Comparison of ENCODE assay signal across 18 cellular contexts in the genomic region with DNA sequence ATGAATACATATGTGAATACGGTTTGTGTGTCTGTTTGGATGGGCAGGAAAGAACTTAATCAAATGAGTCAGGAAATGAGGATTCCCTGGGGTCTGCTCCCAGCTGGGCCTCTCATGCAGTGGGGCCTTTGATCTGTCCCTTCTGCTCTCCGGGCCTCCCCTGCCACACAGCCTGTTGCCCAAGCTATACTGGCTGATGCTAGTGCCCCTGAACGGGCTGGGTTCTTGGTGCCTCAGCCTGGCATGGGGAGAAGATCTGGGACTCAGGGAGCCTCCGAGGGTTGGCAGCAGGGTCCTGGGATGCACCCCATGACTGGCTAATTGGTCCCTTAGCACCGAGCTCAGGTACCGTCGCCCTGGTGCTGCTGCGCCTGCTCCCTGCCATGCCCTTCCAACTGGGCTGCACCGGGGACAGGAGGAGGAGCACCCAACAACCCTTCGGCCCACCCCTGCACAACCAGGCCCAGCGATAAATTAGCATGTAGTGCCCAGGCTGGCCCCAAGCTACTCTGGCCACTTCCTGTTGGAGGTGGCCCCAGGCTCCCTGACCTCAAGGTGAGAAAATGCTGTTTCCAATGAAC.
"Had no signal": no experiment of that assay in that cellular context is flagged by ENCODE, and none has a peak within 500 bp of the region (broad histone marks: within the 10 kb centered on the region; RNA-seq: fewer than 3 reads in every experiment).

No MANE protein-coding gene starts in this region.

- DNase-seq: activated CD4-positive, alpha-beta T cell treated with anti-CD3 and anti-CD28 coated beads, Interleukin-2, amount 10 ng/mL, durations not matched to agents 24 days and 14 days; activated naive CD4-positive, alpha-beta T cell treated with anti-CD3 and anti-CD28 coated beads for 36 hours; activated T-cell treated with anti-CD3 and anti-CD28 coated beads, Interleukin-2, amount 50 U/mL, for 4 hours; effector CD4-positive, alpha-beta T cell; heart right ventricle; mucosa of descending colon; naive thymus-derived CD8-positive, alpha-beta T cell; nucleus accumbens; SK-N-SH; T-helper 1 cell had no signal

- H3K4me1 ChIP-seq: tibial artery had no signal

- H3K4me3 Mint-ChIP-seq: activated CD4-positive, alpha-beta T cell treated with anti-CD3 and anti-CD28 coated beads, Interleukin-2, amount 10 ng/mL, durations not matched to agents 24 days and 14 days; activated naive CD4-positive, alpha-beta T cell treated with anti-CD3 and anti-CD28 coated beads for 36 hours; activated T-cell treated with anti-CD3 and anti-CD28 coated beads, Interleukin-2, amount 50 U/mL, for 4 hours; naive thymus-derived CD8-positive, alpha-beta T cell; stimulated activated effector memory CD8-positive, alpha-beta T cell treated with anti-CD3 and anti-CD28 coated beads, Interleukin-12 subunit alpha, Interleukin-12 subunit beta, amount 100 ng/mL, for 72 hours had no signal

- H3K9ac ChIP-seq: SK-N-SH had no signal

- H3K4me3 ChIP-seq: cardiac muscle cell, coronary artery, heart right ventricle, mucosa of descending colon, smooth muscle cell, tibial artery had no signal

- H3K27ac ChIP-seq: cardiac muscle cell, coronary artery, heart right ventricle, tibial artery, VCaP had no signal

- H3K27ac Mint-ChIP-seq: activated CD4-positive, alpha-beta T cell treated with anti-CD3 and anti-CD28 coated beads, Interleukin-2, amount 10 ng/mL, durations not matched to agents 24 days and 14 days; activated naive CD4-positive, alpha-beta T cell treated with anti-CD3 and anti-CD28 coated beads for 36 hours; progenitor cell of endocrine pancreas; stimulated activated effector memory CD8-positive, alpha-beta T cell treated with anti-CD3 and anti-CD28 coated beads, Interleukin-12 subunit alpha, Interleukin-12 subunit beta, amount 100 ng/mL, for 72 hours had no signal

- H3K27me3 ChIP-seq: cardiac muscle cell, heart right ventricle, tibial artery had no signal

- H3K9me3 ChIP-seq: mucosa of descending colon, SK-N-SH, tibial artery had no signal

- H3K4me2 ChIP-seq: SK-N-SH, smooth muscle cell had no signal

- ATAC-seq: activated T-cell treated with anti-CD3 and anti-CD28 coated beads, Interleukin-2, amount 50 U/mL, for 4 hours; heart right ventricle; mucosa of descending colon; naive thymus-derived CD8-positive, alpha-beta T cell; right cardiac atrium; stimulated activated effector memory CD8-positive, alpha-beta T cell treated with anti-CD3 and anti-CD28 coated beads, Interleukin-12 subunit alpha, Interleukin-12 subunit beta, amount 100 ng/mL, for 72 hours had no signal

- H3K36me3 Mint-ChIP-seq: naive thymus-derived CD8-positive, alpha-beta T cell; stimulated activated effector memory CD8-positive, alpha-beta T cell treated with anti-CD3 and anti-CD28 coated beads, Interleukin-12 subunit alpha, Interleukin-12 subunit beta, amount 100 ng/mL, for 72 hours had no signal

- H3K36me3 ChIP-seq: cardiac muscle cell, heart right ventricle, tibial artery had no signal

- H3K9me3 Mint-ChIP-seq: activated CD4-positive, alpha-beta T cell treated with anti-CD3 and anti-CD28 coated beads, Interleukin-2, amount 10 ng/mL, durations not matched to agents 24 days and 14 days; activated naive CD4-positive, alpha-beta T cell treated with anti-CD3 and anti-CD28 coated beads for 36 hours; activated T-cell treated with anti-CD3 and anti-CD28 coated beads, Interleukin-2, amount 50 U/mL, for 4 hours; stimulated activated effector memory CD8-positive, alpha-beta T cell treated with anti-CD3 and anti-CD28 coated beads, Interleukin-12 subunit alpha, Interleukin-12 subunit beta, amount 100 ng/mL, for 72 hours had no signal

- H3K27me3 Mint-ChIP-seq: activated CD4-positive, alpha-beta T cell treated with anti-CD3 and anti-CD28 coated beads, Interleukin-2, amount 10 ng/mL, durations not matched to agents 24 days and 14 days; naive thymus-derived CD8-positive, alpha-beta T cell; progenitor cell of endocrine pancreas had no signal
